In the genomic region with DNA sequence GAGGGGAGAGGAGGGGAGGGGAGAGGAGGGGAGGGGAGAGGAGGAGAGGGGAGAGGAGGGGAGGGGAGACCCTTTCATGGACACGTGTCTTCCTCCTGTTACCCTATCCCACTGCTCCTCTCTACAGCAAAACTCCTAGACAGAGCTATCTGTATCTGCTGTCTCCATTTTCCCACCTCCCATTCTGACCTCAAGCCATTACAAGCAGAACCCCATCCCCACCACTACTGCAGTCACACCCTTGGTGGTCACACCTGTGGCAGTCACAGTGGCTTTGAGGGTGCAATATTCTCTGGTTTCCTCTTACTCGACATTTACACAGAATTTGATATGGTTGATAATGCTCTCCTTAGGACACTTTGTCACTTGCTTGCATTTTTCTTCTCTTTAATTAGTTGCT, we compare ENCODE assay signal across 1 cellular context.
TF ChIP-seq lines count a peak whose summit lies in the region.

No MANE protein-coding gene starts in this region.

TF ChIP-seq in IMR-90, 13 proteins besides CTCF, POLR2A, EP300 and RAD21:
- TF ChIP-seq, protein P1, sequence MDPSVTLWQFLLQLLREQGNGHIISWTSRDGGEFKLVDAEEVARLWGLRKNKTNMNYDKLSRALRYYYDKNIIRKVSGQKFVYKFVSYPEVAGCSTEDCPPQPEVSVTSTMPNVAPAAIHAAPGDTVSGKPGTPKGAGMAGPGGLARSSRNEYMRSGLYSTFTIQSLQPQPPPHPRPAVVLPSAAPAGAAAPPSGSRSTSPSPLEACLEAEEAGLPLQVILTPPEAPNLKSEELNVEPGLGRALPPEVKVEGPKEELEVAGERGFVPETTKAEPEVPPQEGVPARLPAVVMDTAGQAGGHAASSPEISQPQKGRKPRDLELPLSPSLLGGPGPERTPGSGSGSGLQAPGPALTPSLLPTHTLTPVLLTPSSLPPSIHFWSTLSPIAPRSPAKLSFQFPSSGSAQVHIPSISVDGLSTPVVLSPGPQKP (IDR thresholded peaks at IDR 0.05; ENCODE audit: borderline replicate concordance, low read depth, low read length), result no peak
- TF ChIP-seq NFE2L2 (IDR thresholded peaks at IDR 0.05; ENCODE audit: low read depth, low read length), result no peak
- no peak for TF ChIP-seq CEBPB (IDR thresholded peaks at IDR 0.05; ENCODE audit: low read depth, low read length)
- no peak for TF ChIP-seq MXI1 (IDR thresholded peaks at IDR 0.05; ENCODE audit: borderline replicate concordance, low read depth, low read length)
- no peak for TF ChIP-seq RFX5 (IDR thresholded peaks at IDR 0.05; ENCODE audit: low read depth, low read length)
- no peak for TF ChIP-seq MAZ (IDR thresholded peaks at IDR 0.05; ENCODE audit: borderline replicate concordance, low read depth, low read length)
- TF ChIP-seq FOS (IDR thresholded peaks at IDR 0.05; ENCODE audit: low read depth, low read length), result no peak
- no peak for TF ChIP-seq CHD1 (IDR thresholded peaks at IDR 0.05; ENCODE audit: low read depth, low read length)
- TF ChIP-seq MAFK (IDR thresholded peaks at IDR 0.05; ENCODE audit: low read depth, low read length), result no peak
- TF ChIP-seq, protein P2, sequence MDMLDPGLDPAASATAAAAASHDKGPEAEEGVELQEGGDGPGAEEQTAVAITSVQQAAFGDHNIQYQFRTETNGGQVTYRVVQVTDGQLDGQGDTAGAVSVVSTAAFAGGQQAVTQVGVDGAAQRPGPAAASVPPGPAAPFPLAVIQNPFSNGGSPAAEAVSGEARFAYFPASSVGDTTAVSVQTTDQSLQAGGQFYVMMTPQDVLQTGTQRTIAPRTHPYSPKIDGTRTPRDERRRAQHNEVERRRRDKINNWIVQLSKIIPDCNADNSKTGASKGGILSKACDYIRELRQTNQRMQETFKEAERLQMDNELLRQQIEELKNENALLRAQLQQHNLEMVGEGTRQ (IDR thresholded peaks at IDR 0.05; ENCODE audit: low read depth, low read length), result no peak
- no peak for TF ChIP-seq RCOR1 (IDR thresholded peaks at IDR 0.05; ENCODE audit: insufficient replicate concordance, low read length)
- TF ChIP-seq BHLHE40 (IDR thresholded peaks at IDR 0.05; ENCODE audit: low read depth, low read length), result no peak
- no peak for TF ChIP-seq SMC3 (IDR thresholded peaks at IDR 0.05; ENCODE audit: low read depth, low read length)
TF ChIP-seq in IMR-90: peak in this region for 0.
